ENCODE assay signal across 2 cellular contexts in the genomic region with DNA sequence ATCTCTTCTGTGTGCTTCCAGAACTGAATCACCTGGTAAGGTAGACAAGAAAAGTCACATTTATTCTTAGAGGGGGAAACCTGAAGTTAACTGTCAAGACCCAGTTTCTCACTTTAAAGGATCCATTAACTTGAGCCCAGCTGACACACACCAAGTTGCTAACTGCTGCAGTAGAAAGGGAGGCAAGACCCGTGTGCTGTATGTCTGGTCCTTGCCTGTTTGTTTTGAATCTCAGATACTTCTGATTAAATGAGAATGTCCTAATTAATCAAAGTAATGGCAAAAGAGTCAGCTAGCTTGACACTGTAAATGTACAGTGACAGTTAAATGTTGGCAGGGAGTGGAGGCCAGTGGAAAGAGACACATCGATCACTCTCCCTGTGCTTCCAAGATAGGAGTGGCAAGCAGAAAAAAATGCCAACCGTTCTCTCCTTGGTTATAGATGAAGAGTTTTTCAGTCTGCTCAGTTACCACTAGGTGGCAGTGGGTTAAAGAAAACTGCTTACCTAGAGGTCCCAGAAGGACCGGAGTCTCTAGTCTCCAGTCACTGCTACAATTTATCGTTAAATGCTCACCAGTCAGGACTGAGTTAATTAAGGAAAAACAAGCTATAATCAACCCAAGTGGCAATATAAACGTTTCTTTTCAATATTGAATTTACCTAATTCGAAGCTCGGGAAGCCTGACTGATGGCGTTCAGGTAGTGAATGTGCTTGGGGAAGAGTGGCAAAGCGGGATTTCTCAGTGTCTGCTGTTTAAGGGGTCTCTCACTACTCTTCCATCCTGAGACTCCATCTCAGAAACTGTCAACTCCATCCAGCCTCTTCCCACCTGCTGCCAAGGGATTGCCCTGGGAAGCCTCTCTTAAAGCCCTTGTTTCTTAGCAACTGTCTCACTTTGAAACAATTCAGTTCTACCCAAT.
TF ChIP-seq lines count a peak whose summit lies in the region.

No MANE protein-coding gene starts in this region.

TF ChIP-seq in GM23338, 12 proteins besides CTCF, POLR2A, EP300 and RAD21 (continues in another document):
- TF ChIP-seq ETS1 (IDR thresholded peaks at IDR 0.05) (no peak), POLR2AphosphoS5 (IDR thresholded peaks at IDR 0.05; ENCODE audit: low read depth) (no peak), EZH2 (IDR thresholded peaks at IDR 0.05; ENCODE audit: low read depth, unreplicated experiment) (no peak), CREB1 (CRISPR knock-in tag; IDR thresholded peaks at IDR 0.05; ENCODE audit: low read depth) (no peak), REST (IDR thresholded peaks at IDR 0.05; ENCODE audit: unreplicated experiment) (no peak), EZH2phosphoT487 (IDR thresholded peaks at IDR 0.05; ENCODE audit: unreplicated experiment) (no peak)

TF ChIP-seq in endothelial cell of umbilical vein, 7 proteins besides CTCF, POLR2A, EP300 and RAD21 (continued from another document):
- TF ChIP-seq MAX (IDR thresholded peaks at IDR 0.05; ENCODE audit: insufficient read depth, insufficient read length) (no peak), EZH2 (IDR thresholded peaks at IDR 0.05; ENCODE audit: borderline replicate concordance, low read depth, low read length, severe bottlenecking) (no peak), GATA2 (IDR thresholded peaks at IDR 0.05; ENCODE audit: insufficient read depth, insufficient read length, low read depth, low read length) (no peak), MYC (IDR thresholded peaks at IDR 0.05; ENCODE audit: low read depth, low read length) (no peak), FOS (IDR thresholded peaks at IDR 0.05; ENCODE audit: borderline replicate concordance, insufficient read depth, low read length) (no peak), POLR2AphosphoS5 (IDR thresholded peaks at IDR 0.05; ENCODE audit: insufficient read depth, low read depth, low read length) (no peak)
